1 cellular context compared by ENCODE assay signal in genomic region chr7:10939911-10940747, GRCh38.
TF ChIP-seq lines count a peak whose summit lies in the region.

No MANE protein-coding gene starts in this region.

TF ChIP-seq in H1, 55 proteins besides CTCF, POLR2A, EP300 and RAD21:
- TF ChIP-seq KDM5A (IDR thresholded peaks at IDR 0.05; ENCODE audit: low read length) (peak; percentile 9; the same call in 1 of the 2 replicates), TEAD4 (IDR thresholded peaks at IDR 0.05; ENCODE audit: low read depth, low read length) (peak; percentile 95), SAP30 (IDR thresholded peaks at IDR 0.05; ENCODE audit: insufficient read depth, insufficient replicate concordance, low read length) (peak; percentile 85), NANOG (IDR thresholded peaks at IDR 0.05; ENCODE audit: insufficient read depth, low read depth, low read length, poor library complexity, severe bottlenecking) (no peak), SUZ12 (IDR thresholded peaks at IDR 0.05; ENCODE audit: low read length) (no peak), SIN3A (conservative IDR thresholded peaks at IDR 0.05 in 1 of 2, IDR thresholded peaks at IDR 0.05 in 1 of 2; ENCODE audit: low read depth in 1 of 2, low read length in 2 of 2) (peak; percentile 20 to 57; a peak in 1 of 4 replicates), HDAC2 (IDR thresholded peaks at IDR 0.05; ENCODE audit: borderline replicate concordance in 1 of 2, low read depth in 2 of 2, low read length in 2 of 2) (peak; percentile 51 to 89; a peak in 1 of 4 replicates), NRF1 (IDR thresholded peaks at IDR 0.05; ENCODE audit: low read depth, low read length) (no peak), TCF12 (IDR thresholded peaks at IDR 0.05; ENCODE audit: low read depth, low read length) (peak; percentile 40; the same call in 1 of the 2 replicates), TAF7 (optimal IDR thresholded peaks at IDR 0.05; ENCODE audit: borderline replicate concordance, low read depth, low read length) (peak; percentile 93), SP4 (IDR thresholded peaks at IDR 0.05; ENCODE audit: low read length) (peak; percentile 100), PHF8 (conservative IDR thresholded peaks at IDR 0.05; ENCODE audit: low read depth, low read length) (peak; percentile 77), EGR1 (IDR thresholded peaks at IDR 0.05; ENCODE audit: borderline replicate concordance, low read depth, low read length) (peak; percentile 99), TAF1 (IDR thresholded peaks at IDR 0.05; ENCODE audit: low read depth, low read length) (peak; percentile 92), TBP (IDR thresholded peaks at IDR 0.05; ENCODE audit: low read depth, low read length) (peak; percentile 94), GABPA (IDR thresholded peaks at IDR 0.05; ENCODE audit: borderline replicate concordance, insufficient read depth, low read length) (no peak), POLR2AphosphoS5 (IDR thresholded peaks at IDR 0.05; ENCODE audit: low read depth, low read length) (peak; percentile 95), ASH2L (IDR thresholded peaks at IDR 0.05; ENCODE audit: low read length) (peak; percentile 91)
TF ChIP-seq in H1: peak in this region for 14.
